In the genomic region with DNA sequence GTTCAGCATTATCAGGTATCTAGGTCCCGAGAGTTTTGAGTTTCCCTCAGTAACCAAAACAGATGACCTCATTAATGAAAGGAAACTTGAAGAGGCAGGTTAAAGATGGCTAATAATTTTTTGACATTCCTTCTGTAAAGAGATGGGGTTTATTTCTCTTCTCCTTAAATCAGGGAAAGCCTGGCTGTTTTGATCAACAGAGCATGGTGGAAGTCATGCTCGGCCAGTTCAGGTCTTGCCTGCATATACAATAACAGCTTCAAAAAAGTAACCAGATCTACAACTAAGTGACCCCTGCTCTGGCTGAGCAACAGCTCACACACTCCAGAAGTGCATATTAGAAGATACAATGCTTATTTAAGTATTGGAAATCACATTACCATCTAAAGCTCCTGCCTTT, we compare ENCODE assay signal across 27 cellular contexts.
"Had no signal": no experiment of that assay in that cellular context is flagged by ENCODE, and none has a peak within 500 bp of the region (broad histone marks: within the 10 kb centered on the region; RNA-seq: fewer than 3 reads in every experiment).

No MANE protein-coding gene starts in this region.

- FAIRE-seq: urothelium cell line had no signal

- DNase-seq: naive thymus-derived CD8-positive, alpha-beta T cell; occipital lobe; ovary; posterior cingulate gyrus; psoas muscle; right cardiac atrium; spleen; stimulated activated CD4-positive, alpha-beta T cell treated with anti-CD3 and anti-CD28 coated beads, Interleukin-12 subunit alpha, Interleukin-12 subunit beta, amount 100 ng/mL, for 4 hours; stimulated activated CD4-positive, alpha-beta T cell treated with anti-CD3 and anti-CD28 coated beads, Interleukin-1b, Interleukin-23, amount 100 ng/mL, for 48 hours; stimulated activated CD4-positive, alpha-beta T cell treated with anti-CD3 and anti-CD28 coated beads, Interleukin-2, amount 100 ng/mL, for 48 hours; stimulated activated CD4-positive, alpha-beta T cell treated with anti-CD3 and anti-CD28 coated beads, Interleukin-4, amount 100 ng/mL, for 24 hours; stimulated activated naive B cell treated with anti-CD40 and anti-IgM and Interleukin-4, amounts not matched to agents 10 μg/mL and 1 μg/mL and 100 μg/mL, for 72 hours; stimulated activated naive CD4-positive, alpha-beta T cell treated with Interleukin-2 at 50 U/mL for 16 hours; stomach; thyroid gland; trophoblast cell; upper lobe of left lung had no signal

- H3K4me1 ChIP-seq: neural progenitor cell, parathyroid adenoma, psoas muscle, spleen, stomach, thyroid gland, tibial nerve, upper lobe of left lung, vagina had no signal

- H3K79me2 ChIP-seq: parathyroid adenoma had no signal

- ATAC-seq: naive thymus-derived CD8-positive, alpha-beta T cell; natural killer cell treated with Interleukin-12 subunit alpha and Interleukin-12 subunit beta and Interleukin-15 and Interleukin-18, amount 100 ng/mL, for 72 hours; psoas muscle; right cardiac atrium; sciatic nerve; stimulated activated naive B cell treated with anti-CD40 and anti-IgM and Interleukin-4, amounts not matched to agents 10 μg/mL and 1 μg/mL and 100 μg/mL, for 72 hours had no signal

- H2AFZ ChIP-seq: neural progenitor cell, parathyroid adenoma had no signal

- H3K4me3 ChIP-seq: neural progenitor cell, ovary, psoas muscle, skin epidermis, smooth muscle cell, spleen, stomach, thoracic aorta, thyroid gland, tibial nerve, upper lobe of left lung, vagina had no signal

- H3K36me3 ChIP-seq: neural progenitor cell, ovary, spleen, stomach, thoracic aorta, thyroid gland, tibial nerve, upper lobe of left lung, vagina had no signal

- H3K9me3 ChIP-seq: ovary, psoas muscle, spleen, stomach, thoracic aorta, thyroid gland, tibial nerve, upper lobe of left lung, vagina had no signal

- H3K27ac ChIP-seq: neural progenitor cell, ovary, parathyroid adenoma, psoas muscle, skin epidermis, spleen, stomach, thoracic aorta, thyroid gland, tibial nerve, upper lobe of left lung, vagina had no signal

- H3K27me3 ChIP-seq: neural progenitor cell, ovary, spleen, stomach, thyroid gland, tibial nerve, upper lobe of left lung, vagina had no signal

- H3K4me2 ChIP-seq: neural progenitor cell, smooth muscle cell had no signal

- H3K9ac ChIP-seq: neural progenitor cell, parathyroid adenoma had no signal
